Comparison of ENCODE assay signal across 11 cellular contexts in genomic region chr6:160347259-160348208, GRCh38. TPM values are rescaled to one million over a fixed set of nuclear protein-coding genes. Genes with fewer than 3 reads are reported as not detected.
DNase-seq lines count a peak whose midpoint lies in the region; ATAC-seq and TF ChIP-seq lines count a peak whose summit lies in the region.
"Had no signal": no experiment of that assay in that cellular context is flagged by ENCODE, and none has a peak within 500 bp of the region (broad histone marks: within the 10 kb centered on the region; RNA-seq: fewer than 3 reads in every experiment).

No MANE protein-coding gene starts in this region.

- CTCF ChIA-PET in activated CD4-positive, alpha-beta memory T cell treated with anti-CD3 and anti-CD28 coated beads for 36 hours (lab: Charles Lee), result no interaction called here

- no peak for TF ChIP-seq CTCF in left lung (IDR thresholded peaks at IDR 0.05)

- H3K36me3 ChIP-seq in ectodermal cell (ENCODE audit: control insufficient read depth, insufficient read depth, low read length) (no peaks in the 10 kb centered on the region), left lung (no peaks in the 10 kb centered on the region), skeletal muscle tissue (ENCODE audit: control insufficient read depth in 3 of 3, insufficient read depth in 3 of 3, low read length in 3 of 3) (peaks cover 0 to 8% (median 0%) of the 10 kb centered on the region in 3 donors)

- H3K9me3 ChIP-seq in ectodermal cell (ENCODE audit: control insufficient read depth, low read length), result no peaks in the 10 kb centered on the region
- H3K9me3 ChIP-seq in left lung, result no peaks in the 10 kb centered on the region
- no peaks in the 10 kb centered on the region for H3K9me3 ChIP-seq in skeletal muscle tissue (ENCODE audit: control insufficient read depth in 3 of 3, low read length in 3 of 3)

- peak; percentile 49 for DNase-seq in HuH-7 (ENCODE audit: low spot score)
- DNase-seq in left lung, result peak in 1 of 2 donors; percentile 82
- no peak for DNase-seq in cerebellum (ENCODE audit: low spot score)
- no peak for DNase-seq in activated CD4-positive, alpha-beta memory T cell treated with anti-CD3 and anti-CD28 coated beads for 36 hours
- DNase-seq: activated CD8-positive, alpha-beta memory T cell treated with anti-CD3 and anti-CD28 coated beads, Interleukin-2, amount 50 U/mL, for 4 hours; dermis blood vessel endothelial cell; HCEC 1CT had no signal

- ATAC-seq in left lung (peak; percentile 72), GM21360 (IDR thresholded peaks at IDR 0.05; ENCODE audit: unreplicated experiment) (no peak), HG02763 (IDR thresholded peaks at IDR 0.05; ENCODE audit: unreplicated experiment) (no peak)

- H3K4me3 ChIP-seq in ectodermal cell (ENCODE audit: insufficient read depth, low read depth, low read length) (peak overlapping the region; percentile 42), left lung (peak overlapping the region in 1 of 2 donors; percentile 42), skeletal muscle tissue (ENCODE audit: low read length in 3 of 3) (peak overlapping the region in 2 of 3 donors; percentile 35 to 73)

- H3K4me1 Mint-ChIP-seq in activated CD4-positive, alpha-beta memory T cell treated with anti-CD3 and anti-CD28 coated beads for 36 hours (ENCODE audit: low read depth), result peaks cover 5% of the 10 kb centered on the region

- H3K27ac ChIP-seq in ectodermal cell (ENCODE audit: insufficient read depth, low read depth, low read length, poor library complexity, severe bottlenecking), result no peak overlapping the region
- H3K27ac ChIP-seq in left lung, result no peak overlapping the region
- H3K27ac ChIP-seq in skeletal muscle tissue (ENCODE audit: low read depth, low read length), result no peak overlapping the region

- H3K27me3 ChIP-seq in ectodermal cell (ENCODE audit: control insufficient read depth, insufficient read depth, low read length, poor library complexity, severe bottlenecking) (peaks cover 60% of the 10 kb centered on the region), left lung (peaks cover 4 to 58% of the 10 kb centered on the region in 2 donors), skeletal muscle tissue (ENCODE audit: control insufficient read depth in 3 of 3, insufficient read depth in 3 of 3, low read length in 3 of 3) (peaks cover 0 to 19% (median 9%) of the 10 kb centered on the region in 3 donors)

- peaks cover 5% of the 10 kb centered on the region for H3K4me1 ChIP-seq in ectodermal cell (ENCODE audit: control insufficient read depth, insufficient read depth, low read length)
- H3K4me1 ChIP-seq in left lung, result no peaks in the 10 kb centered on the region
- peaks cover 5 to 18% (median 13%) of the 10 kb centered on the region in 3 donors for H3K4me1 ChIP-seq in skeletal muscle tissue (ENCODE audit: control insufficient read depth in 3 of 3, insufficient read depth in 3 of 3, low read length in 3 of 3)

- no peak overlapping the region for H3K27ac Mint-ChIP-seq in activated CD4-positive, alpha-beta memory T cell treated with anti-CD3 and anti-CD28 coated beads for 36 hours

- WGBS in ectodermal cell, 2 experiments, result 35 to 36% methylated on average over 72 of the region's 72 CpGs

- H3K9ac ChIP-seq in skeletal muscle tissue (ENCODE audit: low read depth in 1 of 3, low read length in 3 of 3), result peak overlapping the region in 1 of 3 donors; percentile 91

- no peaks in the 10 kb centered on the region for H3K36me3 Mint-ChIP-seq in activated CD4-positive, alpha-beta memory T cell treated with anti-CD3 and anti-CD28 coated beads for 36 hours

- POLR2A ChIA-PET in activated CD4-positive, alpha-beta memory T cell treated with anti-CD3 and anti-CD28 coated beads for 36 hours (lab: Charles Lee), result no interaction called here

- no peak overlapping the region for H3K4me3 Mint-ChIP-seq in activated CD4-positive, alpha-beta memory T cell treated with anti-CD3 and anti-CD28 coated beads for 36 hours

- no peaks in the 10 kb centered on the region for H3K9me3 Mint-ChIP-seq in activated CD4-positive, alpha-beta memory T cell treated with anti-CD3 and anti-CD28 coated beads for 36 hours

- peaks cover 39% of the 10 kb centered on the region for H3K27me3 Mint-ChIP-seq in activated CD4-positive, alpha-beta memory T cell treated with anti-CD3 and anti-CD28 coated beads for 36 hours

- intact Hi-C loops in left lung (cut with DNase I), result no loop called here
- intact Hi-C loops in activated CD4-positive, alpha-beta memory T cell treated with anti-CD3 and anti-CD28 coated beads for 36 hours (cut with micrococcal nuclease), result no loop called here

RNA-seq across cellular contexts. Expression of gene SLC22A3, which starts 0.6 kb away (rescaled TPM):
- polyA plus RNA-seq in ectodermal cell (2013, experiment 1 of 4), result not detected
- 0.05 TPM for polyA plus RNA-seq in ectodermal cell (2013, experiment 2 of 4)
- 0.16 TPM for polyA plus RNA-seq in ectodermal cell (2013, experiment 3 of 4)
- polyA plus RNA-seq in ectodermal cell (2013, experiment 4 of 4), result 0.20 TPM
- 10 to 100 TPM; 25.9 to 35.4 TPM for total RNA-seq in left lung
- total RNA-seq in skeletal muscle tissue, result 8.4 TPM
- 4.3 TPM for total RNA-seq in cerebellum
- not detected for total RNA-seq in activated CD4-positive, alpha-beta memory T cell treated with anti-CD3 and anti-CD28 coated beads for 36 hours
